24 cellular contexts compared by ENCODE assay signal in genomic region chr5:21792736-21793135, GRCh38.
"Had no signal": no experiment of that assay in that cellular context is flagged by ENCODE, and none has a peak within 500 bp of the region (broad histone marks: within the 10 kb centered on the region; RNA-seq: fewer than 3 reads in every experiment).

No MANE protein-coding gene starts in this region.

- H3K36me3 ChIP-seq: colonic mucosa, gastrocnemius medialis, right lobe of liver, thoracic aorta had no signal

- H3K27me3 ChIP-seq: body of pancreas, colonic mucosa, gastrocnemius medialis, right lobe of liver had no signal

- H3K27me3 Mint-ChIP-seq: activated CD4-positive, alpha-beta T cell treated with anti-CD3 and anti-CD28 coated beads for 36 hours; activated CD8-positive, alpha-beta memory T cell treated with anti-CD3 and anti-CD28 coated beads, Interleukin-2, amount 10 ng/mL, durations not matched to agents 7 days and 5 days; stimulated activated naive CD8-positive, alpha-beta T cell treated with anti-CD3 and anti-CD28 coated beads, Interleukin-15, Interleukin-2, amounts not matched to agents 100 ng/mL and 50 ng/mL, for 24 hours had no signal

- H3K4me3 ChIP-seq: body of pancreas, colonic mucosa, gastrocnemius medialis, right lobe of liver, skin epidermis, thoracic aorta had no signal

- H3K9me3 ChIP-seq: body of pancreas, colonic mucosa, gastrocnemius medialis, right lobe of liver, thoracic aorta had no signal

- H3K27ac Mint-ChIP-seq: activated CD4-positive, alpha-beta T cell treated with anti-CD3 and anti-CD28 coated beads for 36 hours; activated CD8-positive, alpha-beta memory T cell treated with anti-CD3 and anti-CD28 coated beads, Interleukin-2, amount 10 ng/mL, durations not matched to agents 7 days and 5 days; activated CD8-positive, alpha-beta T cell treated with anti-CD3 and anti-CD28 coated beads, Interleukin-2, amount 10 ng/mL, durations not matched to agents 7 days and 5 days; activated naive CD4-positive, alpha-beta T cell treated with anti-CD3 and anti-CD28 coated beads, Interleukin-2, amount 50 U/mL, for 72 hours; activated T-helper 2 cell treated with anti-CD3 and anti-CD28 coated beads, Interferon-gamma antibody, Interleukin-2, Interleukin-4, amounts not matched to agents 10 μg/mL and 5 μg/mL and 100 μg/mL, durations not matched to agents 14 hours and 24 hours and 36 hours; nephron; stimulated activated effector memory CD8-positive, alpha-beta T cell treated with anti-CD3 and anti-CD28 coated beads, Interleukin-12 subunit alpha, Interleukin-12 subunit beta, amount 100 ng/mL, for 72 hours; stimulated activated naive CD8-positive, alpha-beta T cell treated with anti-CD3 and anti-CD28 coated beads, Interleukin-15, Interleukin-2, amounts not matched to agents 100 ng/mL and 50 ng/mL, for 24 hours had no signal

- H3K4me3 Mint-ChIP-seq: activated CD4-positive, alpha-beta T cell treated with anti-CD3 and anti-CD28 coated beads for 36 hours; activated CD8-positive, alpha-beta memory T cell treated with anti-CD3 and anti-CD28 coated beads, Interleukin-2, amount 10 ng/mL, durations not matched to agents 7 days and 5 days; activated CD8-positive, alpha-beta T cell treated with anti-CD3 and anti-CD28 coated beads, Interleukin-2, amount 10 ng/mL, durations not matched to agents 7 days and 5 days; nephron; stimulated activated effector memory CD8-positive, alpha-beta T cell treated with anti-CD3 and anti-CD28 coated beads, Interleukin-12 subunit alpha, Interleukin-12 subunit beta, amount 100 ng/mL, for 72 hours; stimulated activated naive CD8-positive, alpha-beta T cell treated with anti-CD3 and anti-CD28 coated beads, Interleukin-15, Interleukin-2, amounts not matched to agents 100 ng/mL and 50 ng/mL, for 24 hours had no signal

- H3K9me3 Mint-ChIP-seq: activated naive CD4-positive, alpha-beta T cell treated with anti-CD3 and anti-CD28 coated beads, Interleukin-2, amount 50 U/mL, for 72 hours; activated T-helper 2 cell treated with anti-CD3 and anti-CD28 coated beads, Interferon-gamma antibody, Interleukin-2, Interleukin-4, amounts not matched to agents 10 μg/mL and 5 μg/mL and 100 μg/mL, durations not matched to agents 14 hours and 24 hours and 36 hours; nephron had no signal

- H3K36me3 Mint-ChIP-seq: activated CD8-positive, alpha-beta memory T cell treated with anti-CD3 and anti-CD28 coated beads, Interleukin-2, amount 10 ng/mL, durations not matched to agents 7 days and 5 days; activated naive CD4-positive, alpha-beta T cell treated with anti-CD3 and anti-CD28 coated beads, Interleukin-2, amount 50 U/mL, for 72 hours; stimulated activated effector memory CD8-positive, alpha-beta T cell treated with anti-CD3 and anti-CD28 coated beads, Interleukin-12 subunit alpha, Interleukin-12 subunit beta, amount 100 ng/mL, for 72 hours had no signal

- H3K4me1 ChIP-seq: body of pancreas, colonic mucosa, gastrocnemius medialis, right lobe of liver had no signal

- H3K27ac ChIP-seq: body of pancreas, colonic mucosa, gastrocnemius medialis, right lobe of liver, skin epidermis, thoracic aorta had no signal

- H3K4me1 Mint-ChIP-seq: activated CD4-positive, alpha-beta T cell treated with anti-CD3 and anti-CD28 coated beads for 36 hours; activated CD8-positive, alpha-beta memory T cell treated with anti-CD3 and anti-CD28 coated beads, Interleukin-2, amount 10 ng/mL, durations not matched to agents 7 days and 5 days; nephron; stimulated activated effector memory CD8-positive, alpha-beta T cell treated with anti-CD3 and anti-CD28 coated beads, Interleukin-12 subunit alpha, Interleukin-12 subunit beta, amount 100 ng/mL, for 72 hours had no signal

- DNase-seq: activated CD4-positive, alpha-beta T cell treated with anti-CD3 and anti-CD28 coated beads for 36 hours; activated CD4-positive, CD25-positive, alpha-beta regulatory T cell; activated CD8-positive, alpha-beta memory T cell treated with anti-CD3 and anti-CD28 coated beads, Interleukin-2, amount 10 ng/mL, durations not matched to agents 7 days and 5 days; activated CD8-positive, alpha-beta T cell treated with anti-CD3 and anti-CD28 coated beads, Interleukin-2, amount 10 ng/mL, durations not matched to agents 7 days and 5 days; activated naive CD4-positive, alpha-beta T cell; activated T-cell treated with anti-CD3 and anti-CD28 coated beads, Interleukin-2, amount 50 U/mL, for 48 hours; anterior cingulate cortex; body of pancreas; colonic mucosa; effector CD8-positive, alpha-beta T cell; gastrocnemius medialis; glutamatergic neuron; islet precursor cell; left cardiac atrium; left ventricle myocardium superior; right lobe of liver; stimulated activated CD4-positive, alpha-beta T cell treated with anti-CD3 and anti-CD28 coated beads, Interleukin-4, amount 100 ng/mL, for 24 hours had no signal

- ATAC-seq: activated CD4-positive, alpha-beta T cell treated with anti-CD3 and anti-CD28 coated beads for 36 hours; activated CD8-positive, alpha-beta memory T cell treated with anti-CD3 and anti-CD28 coated beads, Interleukin-2, amount 10 ng/mL, durations not matched to agents 7 days and 5 days; activated CD8-positive, alpha-beta T cell treated with anti-CD3 and anti-CD28 coated beads, Interleukin-2, amount 10 ng/mL, durations not matched to agents 7 days and 5 days; activated naive CD4-positive, alpha-beta T cell treated with anti-CD3 and anti-CD28 coated beads, Interleukin-2, amount 50 U/mL, for 72 hours; body of pancreas; gastrocnemius medialis; left cardiac atrium; left ventricle myocardium superior; right lobe of liver; stimulated activated effector memory CD8-positive, alpha-beta T cell treated with anti-CD3 and anti-CD28 coated beads, Interleukin-12 subunit alpha, Interleukin-12 subunit beta, amount 100 ng/mL, for 72 hours had no signal
